1 cellular context compared by ENCODE assay signal in the genomic region with DNA sequence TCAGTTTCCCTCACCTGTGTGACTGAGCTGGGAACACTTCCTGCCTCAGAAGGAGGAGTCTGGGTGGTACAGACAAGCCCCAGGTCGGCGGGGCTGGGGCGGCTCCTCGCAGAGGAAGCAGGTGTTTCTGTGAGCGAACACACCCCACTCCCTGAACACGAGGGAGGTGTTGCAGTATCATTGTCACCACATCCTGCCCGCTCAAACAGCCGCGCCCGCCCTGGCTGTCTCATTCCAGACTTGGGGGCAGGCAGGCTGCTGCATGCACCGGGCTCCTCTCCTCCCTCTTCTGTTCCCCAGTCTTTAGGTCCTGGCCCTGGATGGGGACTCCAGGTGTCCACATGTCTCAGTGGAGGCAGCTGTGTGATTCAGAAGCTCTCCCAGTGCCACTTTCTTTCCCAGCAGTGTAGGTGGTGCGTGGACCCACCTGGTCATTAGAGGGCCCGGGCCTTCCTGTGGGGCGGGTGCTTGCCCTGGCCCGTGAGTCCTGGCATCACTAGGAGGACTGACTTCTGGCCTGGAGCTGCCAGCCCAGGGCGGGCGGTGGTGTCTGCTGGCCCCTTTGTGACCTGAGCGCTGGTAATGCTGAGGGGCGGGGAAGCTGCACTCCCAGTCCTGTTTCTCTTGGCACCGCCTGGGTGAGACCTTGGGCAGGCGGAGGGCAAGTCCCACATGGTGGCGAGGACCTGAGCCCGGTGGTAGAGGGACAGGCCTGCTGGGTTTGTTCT.
TF ChIP-seq lines count a peak whose summit lies in the region.

No MANE protein-coding gene starts in this region.

TF ChIP-seq in HepG2, 621 proteins besides CTCF, POLR2A, EP300 and RAD21:
- TF ChIP-seq, protein P1, sequence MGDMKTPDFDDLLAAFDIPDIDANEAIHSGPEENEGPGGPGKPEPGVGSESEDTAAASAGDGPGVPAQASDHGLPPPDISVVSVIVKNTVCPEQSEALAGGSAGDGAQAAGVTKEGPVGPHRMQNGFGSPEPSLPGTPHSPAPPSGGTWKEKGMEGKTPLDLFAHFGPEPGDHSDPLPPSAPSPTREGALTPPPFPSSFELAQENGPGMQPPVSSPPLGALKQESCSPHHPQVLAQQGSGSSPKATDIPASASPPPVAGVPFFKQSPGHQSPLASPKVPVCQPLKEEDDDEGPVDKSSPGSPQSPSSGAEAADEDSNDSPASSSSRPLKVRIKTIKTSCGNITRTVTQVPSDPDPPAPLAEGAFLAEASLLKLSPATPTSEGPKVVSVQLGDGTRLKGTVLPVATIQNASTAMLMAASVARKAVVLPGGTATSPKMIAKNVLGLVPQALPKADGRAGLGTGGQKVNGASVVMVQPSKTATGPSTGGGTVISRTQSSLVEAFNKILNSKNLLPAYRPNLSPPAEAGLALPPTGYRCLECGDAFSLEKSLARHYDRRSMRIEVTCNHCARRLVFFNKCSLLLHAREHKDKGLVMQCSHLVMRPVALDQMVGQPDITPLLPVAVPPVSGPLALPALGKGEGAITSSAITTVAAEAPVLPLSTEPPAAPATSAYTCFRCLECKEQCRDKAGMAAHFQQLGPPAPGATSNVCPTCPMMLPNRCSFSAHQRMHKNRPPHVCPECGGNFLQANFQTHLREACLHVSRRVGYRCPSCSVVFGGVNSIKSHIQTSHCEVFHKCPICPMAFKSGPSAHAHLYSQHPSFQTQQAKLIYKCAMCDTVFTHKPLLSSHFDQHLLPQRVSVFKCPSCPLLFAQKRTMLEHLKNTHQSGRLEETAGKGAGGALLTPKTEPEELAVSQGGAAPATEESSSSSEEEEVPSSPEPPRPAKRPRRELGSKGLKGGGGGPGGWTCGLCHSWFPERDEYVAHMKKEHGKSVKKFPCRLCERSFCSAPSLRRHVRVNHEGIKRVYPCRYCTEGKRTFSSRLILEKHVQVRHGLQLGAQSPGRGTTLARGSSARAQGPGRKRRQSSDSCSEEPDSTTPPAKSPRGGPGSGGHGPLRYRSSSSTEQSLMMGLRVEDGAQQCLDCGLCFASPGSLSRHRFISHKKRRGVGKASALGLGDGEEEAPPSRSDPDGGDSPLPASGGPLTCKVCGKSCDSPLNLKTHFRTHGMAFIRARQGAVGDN (CRISPR knock-in tag; IDR thresholded peaks at IDR 0.05) = peak; percentile 9; the same call in 1 of the 2 replicates
- TF ChIP-seq, protein P2, sequence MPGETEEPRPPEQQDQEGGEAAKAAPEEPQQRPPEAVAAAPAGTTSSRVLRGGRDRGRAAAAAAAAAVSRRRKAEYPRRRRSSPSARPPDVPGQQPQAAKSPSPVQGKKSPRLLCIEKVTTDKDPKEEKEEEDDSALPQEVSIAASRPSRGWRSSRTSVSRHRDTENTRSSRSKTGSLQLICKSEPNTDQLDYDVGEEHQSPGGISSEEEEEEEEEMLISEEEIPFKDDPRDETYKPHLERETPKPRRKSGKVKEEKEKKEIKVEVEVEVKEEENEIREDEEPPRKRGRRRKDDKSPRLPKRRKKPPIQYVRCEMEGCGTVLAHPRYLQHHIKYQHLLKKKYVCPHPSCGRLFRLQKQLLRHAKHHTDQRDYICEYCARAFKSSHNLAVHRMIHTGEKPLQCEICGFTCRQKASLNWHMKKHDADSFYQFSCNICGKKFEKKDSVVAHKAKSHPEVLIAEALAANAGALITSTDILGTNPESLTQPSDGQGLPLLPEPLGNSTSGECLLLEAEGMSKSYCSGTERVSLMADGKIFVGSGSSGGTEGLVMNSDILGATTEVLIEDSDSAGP (CRISPR knock-in tag; IDR thresholded peaks at IDR 0.05; ENCODE audit: borderline replicate concordance) = 0 out of 2 replicates have a peak, but pooled peaks have one; percentile 33
- TF ChIP-seq, protein P3, sequence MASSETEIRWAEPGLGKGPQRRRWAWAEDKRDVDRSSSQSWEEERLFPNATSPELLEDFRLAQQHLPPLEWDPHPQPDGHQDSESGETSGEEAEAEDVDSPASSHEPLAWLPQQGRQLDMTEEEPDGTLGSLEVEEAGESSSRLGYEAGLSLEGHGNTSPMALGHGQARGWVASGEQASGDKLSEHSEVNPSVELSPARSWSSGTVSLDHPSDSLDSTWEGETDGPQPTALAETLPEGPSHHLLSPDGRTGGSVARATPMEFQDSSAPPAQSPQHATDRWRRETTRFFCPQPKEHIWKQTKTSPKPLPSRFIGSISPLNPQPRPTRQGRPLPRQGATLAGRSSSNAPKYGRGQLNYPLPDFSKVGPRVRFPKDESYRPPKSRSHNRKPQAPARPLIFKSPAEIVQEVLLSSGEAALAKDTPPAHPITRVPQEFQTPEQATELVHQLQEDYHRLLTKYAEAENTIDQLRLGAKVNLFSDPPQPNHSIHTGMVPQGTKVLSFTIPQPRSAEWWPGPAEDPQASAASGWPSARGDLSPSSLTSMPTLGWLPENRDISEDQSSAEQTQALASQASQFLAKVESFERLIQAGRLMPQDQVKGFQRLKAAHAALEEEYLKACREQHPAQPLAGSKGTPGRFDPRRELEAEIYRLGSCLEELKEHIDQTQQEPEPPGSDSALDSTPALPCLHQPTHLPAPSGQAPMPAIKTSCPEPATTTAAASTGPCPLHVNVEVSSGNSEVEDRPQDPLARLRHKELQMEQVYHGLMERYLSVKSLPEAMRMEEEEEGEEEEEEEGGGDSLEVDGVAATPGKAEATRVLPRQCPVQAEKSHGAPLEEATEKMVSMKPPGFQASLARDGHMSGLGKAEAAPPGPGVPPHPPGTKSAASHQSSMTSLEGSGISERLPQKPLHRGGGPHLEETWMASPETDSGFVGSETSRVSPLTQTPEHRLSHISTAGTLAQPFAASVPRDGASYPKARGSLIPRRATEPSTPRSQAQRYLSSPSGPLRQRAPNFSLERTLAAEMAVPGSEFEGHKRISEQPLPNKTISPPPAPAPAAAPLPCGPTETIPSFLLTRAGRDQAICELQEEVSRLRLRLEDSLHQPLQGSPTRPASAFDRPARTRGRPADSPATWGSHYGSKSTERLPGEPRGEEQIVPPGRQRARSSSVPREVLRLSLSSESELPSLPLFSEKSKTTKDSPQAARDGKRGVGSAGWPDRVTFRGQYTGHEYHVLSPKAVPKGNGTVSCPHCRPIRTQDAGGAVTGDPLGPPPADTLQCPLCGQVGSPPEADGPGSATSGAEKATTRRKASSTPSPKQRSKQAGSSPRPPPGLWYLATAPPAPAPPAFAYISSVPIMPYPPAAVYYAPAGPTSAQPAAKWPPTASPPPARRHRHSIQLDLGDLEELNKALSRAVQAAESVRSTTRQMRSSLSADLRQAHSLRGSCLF (CRISPR knock-in tag; IDR thresholded peaks at IDR 0.05; ENCODE audit: borderline replicate concordance) = no peak
